In genomic region chr2:219072741-219073140, GRCh38 we compare ENCODE assay signal across 14 cellular contexts. TPM values are rescaled to one million over a fixed set of nuclear protein-coding genes. Genes with fewer than 3 reads are reported as not detected.
DNase-seq lines count a peak whose midpoint lies in the region; ATAC-seq and TF ChIP-seq lines count a peak whose summit lies in the region.
"Had no signal": no experiment of that assay in that cellular context is flagged by ENCODE, and none has a peak within 500 bp of the region (broad histone marks: within the 10 kb centered on the region; RNA-seq: fewer than 3 reads in every experiment).

No MANE protein-coding gene starts in this region.

- TF ChIP-seq CTCF in GM13976 (IDR thresholded peaks at IDR 0.05; ENCODE audit: borderline replicate concordance, control extremely low read depth, extremely low read depth, insufficient read depth, missing control alignments) (no peak), VCaP (conservative IDR thresholded peaks at IDR 0.05) (no peak), transverse colon (IDR thresholded peaks at IDR 0.05) (no peak)

- peak overlapping the region; percentile 76; the same call in 1 of the 2 replicates for H3K27ac ChIP-seq in VCaP
- H3K27ac ChIP-seq in transverse colon: peak overlapping the region in 3 of 4 donors; percentile 64 to 78 (median 74)
- H3K27ac ChIP-seq: BLaER1 treated with 17β-estradiol and CSF1 and Interleukin-3, amounts not matched to agents 10 nM and 100 nM had no signal

- no peak for TF ChIP-seq POLR2A in transverse colon (IDR thresholded peaks at IDR 0.05)

- TF ChIP-seq EP300 in transverse colon (IDR thresholded peaks at IDR 0.05; ENCODE audit: low read depth): no peak

- H3K9ac ChIP-seq in iPS-15b (ENCODE audit: low read depth, low read length): peak overlapping the region; percentile 18
- H3K9ac ChIP-seq: BLaER1 treated with 17β-estradiol and CSF1 and Interleukin-3, amounts not matched to agents 10 nM and 100 nM had no signal

- no peak overlapping the region for H3K4me3 ChIP-seq in iPS-15b (ENCODE audit: low read depth, low read length)
- no peak overlapping the region for H3K4me3 ChIP-seq in transverse colon
- H3K4me3 ChIP-seq: BLaER1 treated with 17β-estradiol and CSF1 and Interleukin-3, amounts not matched to agents 10 nM and 100 nM; K562 had no signal

- no peaks in the 10 kb centered on the region for H3K27me3 ChIP-seq in iPS-15b (ENCODE audit: control insufficient read depth, insufficient read depth, low read length)
- H3K27me3 ChIP-seq in transverse colon: no peaks in the 10 kb centered on the region
- H3K27me3 ChIP-seq: BLaER1 treated with 17β-estradiol and CSF1 and Interleukin-3, amounts not matched to agents 10 nM and 100 nM had no signal

- no peaks in the 10 kb centered on the region for H3K9me3 ChIP-seq in iPS-15b (ENCODE audit: control insufficient read depth, insufficient read depth, low read length)
- H3K9me3 ChIP-seq in transverse colon: no peaks in the 10 kb centered on the region
- H3K9me3 ChIP-seq: BLaER1 treated with 17β-estradiol and CSF1 and Interleukin-3, amounts not matched to agents 10 nM and 100 nM had no signal

- in situ Hi-C loops in GM13976 (cut with MboI; ENCODE audit: low sequenced_read_pairs, unreplicated experiment) (no loop called here), transverse colon (cut with MboI; ENCODE audit: low pct_ligation_motif_present in 1 of 4, low pct_unique_long_range_greater_than_20kb in 1 of 4, low sequenced_read_pairs in 3 of 4) (no loop called here), G401 (cut with HindIII; ENCODE audit: low sequenced_read_pairs) (no loop called here)

- DNase-seq in GM13976 (ENCODE audit: low spot score): peak; percentile 3
- DNase-seq in transverse colon: no peak
- DNase-seq in G401 (ENCODE audit: low spot score): no peak
- DNase-seq in NCI-H2227 (lab: John Stamatoyannopoulos, UW; ENCODE audit: unreplicated experiment): no peak

- H3K36me3 ChIP-seq in iPS-15b (ENCODE audit: control insufficient read depth, insufficient read depth, low read length) (peaks cover 2% of the 10 kb centered on the region), transverse colon (peaks cover 0 to 27% (median 10%) of the 10 kb centered on the region in 4 donors)

- intact Hi-C loops in transverse colon (cut with DNase I; ENCODE audit: low total_unique reads): no loop called here

- 74 to 79% methylated on average over 4 to 6 of the region's 6 CpGs for WGBS in transverse colon (ENCODE audit: low coverage in 1 of 2), 2 donors

- H3K4me1 ChIP-seq in iPS-15b (ENCODE audit: control insufficient read depth, insufficient read depth, low read length) (peaks cover 4% of the 10 kb centered on the region), transverse colon (peaks cover 4 to 30% (median 18%) of the 10 kb centered on the region in 4 donors)

- no peak for ATAC-seq in GM19397 (IDR thresholded peaks at IDR 0.05; ENCODE audit: unreplicated experiment)
- ATAC-seq: CD8-positive, alpha-beta T cell had no signal

RNA-seq across cellular contexts. Expression of gene IHH, which starts 12.0 kb away (rescaled TPM):
- total RNA-seq in transverse colon: 10 to 100 TPM; 21.1 to 67.4 (median 65.5) TPM
- total RNA-seq in G401 (2014; rRNA removed; shearing (Covaris generic)): not detected in 2 replicates
- total RNA-seq: CD8-positive, alpha-beta T cell; GM23338; HFFc6; IMR-90 had no signal

RNA-seq across cellular contexts. Expression of gene CFAP65, which starts 31.4 kb away (rescaled TPM):
- total RNA-seq in transverse colon: 1 to 10 TPM in 2 of 4 donors, under 1 TPM in 1, not detected in 1; 0.64 to 3.0 (median 1.5) TPM
- not detected in 2 replicates for total RNA-seq in G401 (2014; rRNA removed; shearing (Covaris generic))
- total RNA-seq: B cell; CD8-positive, alpha-beta T cell; HFFc6; IMR-90; K562 had no signal

Comparison
In these comparisons a context has a peak if more than half of its experiments do, and no peak if none do; other contexts are left out.
1. RNA of gene IHH, which starts 12.0 kb away (total RNA-seq): 21.1 to 67.4 TPM in transverse colon; not detected in G401; every median in the first group is over 10 times any median in the second.